22 cellular contexts compared by ENCODE assay signal in genomic region chr12:131153956-131154355, GRCh38.
DNase-seq lines count a peak whose midpoint lies in the region; TF ChIP-seq lines count a peak whose summit lies in the region.
"Had no signal": no experiment of that assay in that cellular context is flagged by ENCODE, and none has a peak within 500 bp of the region (broad histone marks: within the 10 kb centered on the region; RNA-seq: fewer than 3 reads in every experiment).

No MANE protein-coding gene starts in this region.

- peak; percentile 19 for DNase-seq in activated effector memory CD4-positive, alpha-beta T cell treated with anti-CD3 and anti-CD28 coated beads, Interleukin-2, amount 50 U/mL, for 16 hours
- DNase-seq in activated effector memory CD4-positive, alpha-beta T cell treated with Interleukin-2 at 50 U/mL for 16 hours: no peak
- DNase-seq in ecto neural progenitor cell (ENCODE audit: low spot score): peak; percentile 39
- DNase-seq in islet precursor cell: peak; percentile 49
- peak; percentile 42 for DNase-seq in spleen
- no peak for DNase-seq in amniotic stem cell (lab: John Stamatoyannopoulos, UW)
- no peak for DNase-seq in NCI-H2081 (lab: John Stamatoyannopoulos, UW)
- no peak for DNase-seq in stimulated activated CD8-positive, alpha-beta memory T cell treated with anti-CD3 and anti-CD28 coated beads, Interleukin-4, amount 100 ng/mL, for 48 hours
- DNase-seq: 8988T; ACHN; AML-193; BE2C; Calu3; CD4-positive, alpha-beta memory T cell; COR-L47; DMS53; DMS79 treated with DMSO at 0.1 percent for 48 hours; GF-D8; GOT3; H7 had no signal

- peaks cover 0 to 14% (median 3%) of the 10 kb centered on the region in 8 donors for H3K9me3 ChIP-seq in spleen
- H3K9me3 ChIP-seq: BE2C had no signal

- H3K27me3 ChIP-seq in spleen (replicated peaks in 1 of 7): peaks cover 0 to 30% (median 0%) of the 10 kb centered on the region in 7 donors
- H3K27me3 ChIP-seq: BE2C; BLaER1 treated with 17β-estradiol and CSF1 and Interleukin-3, amounts not matched to agents 10 nM and 100 nM had no signal

- no peaks in the 10 kb centered on the region for H3K36me3 ChIP-seq in spleen
- H3K36me3 ChIP-seq: BE2C; BLaER1 treated with 17β-estradiol and CSF1 and Interleukin-3, amounts not matched to agents 10 nM and 100 nM had no signal

- no peaks in the 10 kb centered on the region for H3K4me1 ChIP-seq in spleen
- H3K4me1 ChIP-seq: A549; BE2C; BLaER1 treated with 17β-estradiol and CSF1 and Interleukin-3, amounts not matched to agents 10 nM and 100 nM had no signal

- no peak for TF ChIP-seq CTCF in spleen (IDR thresholded peaks at IDR 0.05 in 8 of 11, conservative IDR thresholded peaks at IDR 0.05 in 3 of 11)

- WGBS in spleen, 5 donors: 65 to 91% (median 82%) methylated on average over 3 to 5 of the region's 5 CpGs

- H3K27ac ChIP-seq in spleen: no peak overlapping the region
- H3K27ac ChIP-seq: A549; BLaER1 treated with 17β-estradiol and CSF1 and Interleukin-3, amounts not matched to agents 10 nM and 100 nM had no signal

- intact Hi-C loops in spleen (cut with DNase I; ENCODE audit: low total_unique reads): no loop called here

- TF ChIP-seq POLR2A in spleen (IDR thresholded peaks at IDR 0.05): no peak

- no peak overlapping the region for H3K4me3 ChIP-seq in spleen
- H3K4me3 ChIP-seq: A549; BLaER1 treated with 17β-estradiol and CSF1 and Interleukin-3, amounts not matched to agents 10 nM and 100 nM had no signal

Comparison
In these comparisons a context has a peak if more than half of its experiments do, and no peak if none do; other contexts are left out.
1. DNase-seq: peak in activated effector memory CD4-positive, alpha-beta T cell treated with anti-CD3 and anti-CD28 coated beads, Interleukin-2, amount 50 U/mL, for 16 hours (single experiment), ecto neural progenitor cell (single experiment), islet precursor cell (single experiment) and spleen (single experiment); none in activated effector memory CD4-positive, alpha-beta T cell treated with Interleukin-2 at 50 U/mL for 16 hours (single experiment), amniotic stem cell (single experiment), NCI-H2081 (0 of 2) and stimulated activated CD8-positive, alpha-beta memory T cell treated with anti-CD3 and anti-CD28 coated beads, Interleukin-4, amount 100 ng/mL, for 48 hours (single experiment).